In genomic region chr3:197950661-197951029, GRCh38 we compare ENCODE assay signal across 8 cellular contexts. TPM values are rescaled to one million over a fixed set of nuclear protein-coding genes. Genes with fewer than 3 reads are reported as not detected.
A peak's percentile ranks its signal among the peaks of the same experiment; 100 is the strongest.
DNase-seq lines count a peak whose midpoint lies in the region; ATAC-seq, FAIRE-seq and TF ChIP-seq lines count a peak whose summit lies in the region.

No MANE protein-coding gene starts in this region.

- H3K27me3 ChIP-seq in adipocyte (replicated peaks; ENCODE audit: control insufficient read depth, insufficient read depth, low read length) (no peaks in the 10 kb centered on the region), HepG2 (ENCODE audit: control insufficient read depth in 1 of 2, insufficient read depth in 2 of 2, low read length in 2 of 2) (no peaks in the 10 kb centered on the region; a peak in 1 of 5 replicates), thymus (ENCODE audit: control insufficient read depth, insufficient read depth) (no peaks in the 10 kb centered on the region)

- no peak for TF ChIP-seq POLR2A in HepG2 (IDR thresholded peaks at IDR 0.05; ENCODE audit: insufficient read depth in 1 of 2, low read depth in 2 of 2, low read length in 2 of 2)

- H3K4me2 ChIP-seq in HepG2 (ENCODE audit: low read depth, low read length), result peak overlapping the region; percentile 85

- no peaks in the 10 kb centered on the region for H3K9me3 Mint-ChIP-seq in activated CD8-positive, alpha-beta memory T cell treated with anti-CD3 and anti-CD28 coated beads, Interleukin-2, amount 10 ng/mL, durations not matched to agents 7 days and 5 days (ENCODE audit: low read depth)

- in situ Hi-C loops in HepG2 (cut with HindIII; ENCODE audit: extremely low pct_ligation_motif_present, low pct_unique_long_range_greater_than_20kb), result no loop called here

- WGBS in HepG2 (ENCODE audit: low lambda C conversion rate), result under 1% methylated on average over 10 of the region's 10 CpGs
- WGBS in thymus, result under 1% methylated on average over 10 of the region's 10 CpGs

- H3K9ac ChIP-seq in adipocyte (ENCODE audit: low read length), result peak overlapping the region; percentile 97
- H3K9ac ChIP-seq in HepG2 (ENCODE audit: insufficient read depth, low read depth, low read length), result peak overlapping the region; percentile 96

- no peaks in the 10 kb centered on the region for H3K27me3 Mint-ChIP-seq in activated CD8-positive, alpha-beta memory T cell treated with anti-CD3 and anti-CD28 coated beads, Interleukin-2, amount 10 ng/mL, durations not matched to agents 7 days and 5 days

- BruUV-seq in HepG2 (replicated peaks; lab: Mats Ljungman, UMichigan), result no TSS peak

- no peak for DNase-seq in activated CD8-positive, alpha-beta memory T cell treated with anti-CD3 and anti-CD28 coated beads, Interleukin-2, amount 10 ng/mL, durations not matched to agents 7 days and 5 days
- DNase-seq in activated CD8-positive, alpha-beta memory T cell treated with anti-CD3 and anti-CD28 coated beads, Interleukin-2, amount 50 U/mL, for 4 hours, result no peak
- DNase-seq in adipocyte (ENCODE audit: low read depth) (no peak), HepG2 (ENCODE audit: low spot score) (no peak), kidney tubule cell (ENCODE audit: low spot score) (no peak), C1 segment of cervical spinal cord (lab: John Stamatoyannopoulos, UW) (no peak), foreskin melanocyte (no peak)

- H2AFZ ChIP-seq in HepG2 (ENCODE audit: low read length), result no peak overlapping the region

- peak overlapping the region; percentile 97 for H3K27ac Mint-ChIP-seq in activated CD8-positive, alpha-beta memory T cell treated with anti-CD3 and anti-CD28 coated beads, Interleukin-2, amount 10 ng/mL, durations not matched to agents 7 days and 5 days

- H3K27ac ChIP-seq in HepG2 (ENCODE audit: extremely low read length, insufficient read depth, low read length) (peak overlapping the region; percentile 94), thymus (ENCODE audit: low read depth) (peak overlapping the region; percentile 91)

- H4K20me1 ChIP-seq in HepG2 (ENCODE audit: insufficient read depth, low read length), result peaks cover 37% of the 10 kb centered on the region

- TF ChIP-seq CTCF in HepG2 (CRISPR knock-in tag; IDR thresholded peaks at IDR 0.05), result no peak

- H3K4me1 ChIP-seq in adipocyte (ENCODE audit: control insufficient read depth, insufficient read depth, low read length) (peaks cover 35% of the 10 kb centered on the region), HepG2 (ENCODE audit: insufficient read depth, low read length) (peaks cover 51% of the 10 kb centered on the region), thymus (ENCODE audit: control insufficient read depth, insufficient read depth, low read length) (peaks cover 10% of the 10 kb centered on the region)

- H3K4me3 Mint-ChIP-seq in activated CD8-positive, alpha-beta memory T cell treated with anti-CD3 and anti-CD28 coated beads, Interleukin-2, amount 10 ng/mL, durations not matched to agents 7 days and 5 days, result peak overlapping the region; percentile 98

- H3K9me3 ChIP-seq in adipocyte (ENCODE audit: control insufficient read depth, low read length), result no peaks in the 10 kb centered on the region
- no peaks in the 10 kb centered on the region for H3K9me3 ChIP-seq in HepG2 (ENCODE audit: low read length)
- no peaks in the 10 kb centered on the region for H3K9me3 ChIP-seq in thymus (ENCODE audit: control insufficient read depth)

- POLR2A ChIA-PET in HepG2 (lab: Yijun Ruan, JAX), result no interaction called here

- intact Hi-C loops in HepG2 (cut with micrococcal nuclease; ENCODE audit: unreplicated experiment), result no loop called here

- CTCF ChIA-PET in activated CD8-positive, alpha-beta memory T cell treated with anti-CD3 and anti-CD28 coated beads, Interleukin-2, amount 10 ng/mL, durations not matched to agents 7 days and 5 days (lab: Charles Lee), result interaction anchor here (1.0 to 1.2 kb wide), 2 partner anchors 8 to 44 kb away, joined by 4 to 5 read pairs; no protein-coding TSS in a partner anchor
- CTCF ChIA-PET in HepG2 (lab: Yijun Ruan, JAX; ENCODE audit: low intra/inter-chr PET ratio, low total read pairs), result no interaction called here

- peak overlapping the region; percentile 95 for H3K4me3 ChIP-seq in adipocyte (ENCODE audit: low read length)
- H3K4me3 ChIP-seq in HepG2 (replicated peaks in 1 of 3; ENCODE audit: insufficient read depth in 1 of 3, low read depth in 2 of 3, low read length in 3 of 3), result peak overlapping the region; percentile 75 to 90 (median 82)
- peak overlapping the region; percentile 85 for H3K4me3 ChIP-seq in thymus (ENCODE audit: low read length)

- no peak for TF ChIP-seq RAD21 in HepG2 (CRISPR knock-in tag; IDR thresholded peaks at IDR 0.05)

- H3K4me1 Mint-ChIP-seq in activated CD8-positive, alpha-beta memory T cell treated with anti-CD3 and anti-CD28 coated beads, Interleukin-2, amount 10 ng/mL, durations not matched to agents 7 days and 5 days, result peaks cover 41% of the 10 kb centered on the region

- FAIRE-seq in HepG2 (lab: Jason Lieb, UNC), result no peak

- no peak for ATAC-seq in activated CD8-positive, alpha-beta memory T cell treated with anti-CD3 and anti-CD28 coated beads, Interleukin-2, amount 10 ng/mL, durations not matched to agents 7 days and 5 days
- no peak for ATAC-seq in HepG2

- H3K36me3 Mint-ChIP-seq in activated CD8-positive, alpha-beta memory T cell treated with anti-CD3 and anti-CD28 coated beads, Interleukin-2, amount 10 ng/mL, durations not matched to agents 7 days and 5 days, result peaks cover 47% of the 10 kb centered on the region

- TF ChIP-seq EP300 in HepG2 (IDR thresholded peaks at IDR 0.05; ENCODE audit: low read depth in 2 of 2, low read length in 2 of 2), result no peak
- no peak for TF ChIP-seq EP300 in HepG2 (CRISPR knock-in tag; IDR thresholded peaks at IDR 0.05; ENCODE audit: borderline replicate concordance)

- H3K79me2 ChIP-seq in HepG2 (ENCODE audit: insufficient read depth, low read length), result peaks cover 39% of the 10 kb centered on the region

- H3K36me3 ChIP-seq in adipocyte (ENCODE audit: control insufficient read depth, insufficient read depth, low read length, severe bottlenecking) (peaks cover 46% of the 10 kb centered on the region), HepG2 (replicated peaks in 1 of 2; ENCODE audit: control insufficient read depth in 1 of 2, insufficient read depth in 2 of 2, low read length in 2 of 2) (peaks cover 13 to 37% of the 10 kb centered on the region in 2 experiments), thymus (ENCODE audit: control insufficient read depth, insufficient read depth) (peaks cover 41% of the 10 kb centered on the region)

RNA-seq across cellular contexts. Expression of gene RPL35A, which starts 0.7 kb away (rescaled TPM):
- total RNA-seq in activated CD8-positive, alpha-beta memory T cell treated with anti-CD3 and anti-CD28 coated beads, Interleukin-2, amount 10 ng/mL, durations not matched to agents 7 days and 5 days, result 100 to 1,000 TPM; 803 to 912 TPM
- total RNA-seq in HepG2 (2016; rRNA removed; fragmentation: Illumina TruSeq; extraction: Trizol), result 1,582 and 1,828 TPM in 2 replicates
- total RNA-seq in HepG2 (2016; cell fraction: cytosol; rRNA removed; fragmentation: Illumina TruSeq; extraction: Trizol; ENCODE audit: low read depth), result 1,696 and 1,837 TPM in 2 replicates
- 1,614 and 1,854 TPM in 2 replicates for total RNA-seq in HepG2 (2016; cell fraction: insoluble cytoplasmic fraction; rRNA removed; fragmentation: Illumina TruSeq; extraction: Trizol)
- 2,885 and 2,896 TPM in 2 replicates for total RNA-seq in HepG2 (2016; cell fraction: membrane; rRNA removed; fragmentation: Illumina TruSeq; extraction: Trizol)
- 536 and 570 TPM in 2 replicates for total RNA-seq in HepG2 (2016; cell fraction: nucleus; rRNA removed; fragmentation: Illumina TruSeq; extraction: Trizol)
- polyA plus RNA-seq in HepG2 (2011; rRNA removed) (821 and 1,001 TPM in 2 replicates), thymus (3,064 TPM)
- 439 and 690 TPM in 2 replicates for polyA plus RNA-seq in HepG2 (2011; cell fraction: cytosol; rRNA removed)
- 155 and 199 TPM in 2 replicates for polyA plus RNA-seq in HepG2 (2011; cell fraction: nucleus; rRNA removed)
- 2,415 and 2,431 TPM in 2 replicates for polyA plus RNA-seq in HepG2 (2012)
- polyA plus RNA-seq in HepG2 (2016; cell fraction: cytosol; fragmentation: Illumina TruSeq; extraction: Trizol; ENCODE audit: low read depth), result 1,871 and 1,975 TPM in 2 replicates
- polyA plus RNA-seq in HepG2 (2016; cell fraction: insoluble cytoplasmic fraction; fragmentation: Illumina TruSeq; extraction: Trizol; ENCODE audit: low read depth), result 1,486 and 1,548 TPM in 2 replicates
- polyA plus RNA-seq in HepG2 (2016; cell fraction: membrane; fragmentation: Illumina TruSeq; extraction: Trizol; ENCODE audit: low read depth), result 2,231 and 2,379 TPM in 2 replicates
- 898 and 917 TPM in 2 replicates for polyA plus RNA-seq in HepG2 (2016; cell fraction: nucleus; fragmentation: Illumina TruSeq; extraction: Trizol; ENCODE audit: insufficient read depth, low read depth)
- 39.0 and 111 TPM in 2 replicates for polyA minus RNA-seq in HepG2 (2011; rRNA and poly(A)+ RNA removed; ENCODE audit: low replicate concordance)
- polyA minus RNA-seq in HepG2 (2011; cell fraction: cytosol; rRNA and poly(A)+ RNA removed), result 190 and 222 TPM in 2 replicates
- 95.4 and 108 TPM in 2 replicates for polyA minus RNA-seq in HepG2 (2011; cell fraction: nucleus; rRNA and poly(A)+ RNA removed)

RNA-seq across cellular contexts. Expression of gene LMLN, which starts 9.4 kb away (rescaled TPM):
- total RNA-seq in activated CD8-positive, alpha-beta memory T cell treated with anti-CD3 and anti-CD28 coated beads, Interleukin-2, amount 10 ng/mL, durations not matched to agents 7 days and 5 days, result 1 to 10 TPM; 1.5 to 1.7 TPM
- total RNA-seq in HepG2 (2016; rRNA removed; fragmentation: Illumina TruSeq; extraction: Trizol), result 1.1 and 1.2 TPM in 2 replicates
- 1.1 and 1.4 TPM in 2 replicates for total RNA-seq in HepG2 (2016; cell fraction: cytosol; rRNA removed; fragmentation: Illumina TruSeq; extraction: Trizol; ENCODE audit: low read depth)
- total RNA-seq in HepG2 (2016; cell fraction: insoluble cytoplasmic fraction; rRNA removed; fragmentation: Illumina TruSeq; extraction: Trizol), result 1.4 and 1.7 TPM in 2 replicates
- total RNA-seq in HepG2 (2016; cell fraction: membrane; rRNA removed; fragmentation: Illumina TruSeq; extraction: Trizol), result 0.76 and 1.5 TPM in 2 replicates
- 2.3 and 3.3 TPM in 2 replicates for total RNA-seq in HepG2 (2016; cell fraction: nucleus; rRNA removed; fragmentation: Illumina TruSeq; extraction: Trizol)
- 1.6 and 1.8 TPM in 2 replicates for polyA plus RNA-seq in HepG2 (2011; rRNA removed)
- polyA plus RNA-seq in HepG2 (2011; cell fraction: cytosol; rRNA removed), result 1.2 TPM in 2 replicates
- polyA plus RNA-seq in HepG2 (2011; cell fraction: nucleus; rRNA removed), result 1.4 and 1.7 TPM in 2 replicates
- polyA plus RNA-seq in HepG2 (2012), result 0.71 and 1.1 TPM in 2 replicates
- 0.15 TPM in 1 of 2 replicates, not detected in the other for polyA plus RNA-seq in HepG2 (2016; cell fraction: cytosol; fragmentation: Illumina TruSeq; extraction: Trizol; ENCODE audit: low read depth)
- polyA plus RNA-seq in HepG2 (2016; cell fraction: insoluble cytoplasmic fraction; fragmentation: Illumina TruSeq; extraction: Trizol; ENCODE audit: low read depth), result 0.75 and 0.84 TPM in 2 replicates
- 0.14 and 0.26 TPM in 2 replicates for polyA plus RNA-seq in HepG2 (2016; cell fraction: membrane; fragmentation: Illumina TruSeq; extraction: Trizol; ENCODE audit: low read depth)
- polyA plus RNA-seq in HepG2 (2016; cell fraction: nucleus; fragmentation: Illumina TruSeq; extraction: Trizol; ENCODE audit: insufficient read depth, low read depth), result 1.8 and 2.3 TPM in 2 replicates
- 5.8 and 6.4 TPM in 2 replicates for polyA minus RNA-seq in HepG2 (2011; rRNA and poly(A)+ RNA removed; ENCODE audit: low replicate concordance)
- 1.8 and 2.3 TPM in 2 replicates for polyA minus RNA-seq in HepG2 (2011; cell fraction: cytosol; rRNA and poly(A)+ RNA removed)
- 4.4 and 5.5 TPM in 2 replicates for polyA minus RNA-seq in HepG2 (2011; cell fraction: nucleus; rRNA and poly(A)+ RNA removed)
- polyA plus RNA-seq in thymus, result 2.2 TPM
